Comparison of ENCODE assay signal across 19 cellular contexts in genomic region chr18:13488281-13488929, GRCh38.
A peak's percentile ranks its signal among the peaks of the same experiment; 100 is the strongest.
DNase-seq lines count a peak whose midpoint lies in the region; ATAC-seq and TF ChIP-seq lines count a peak whose summit lies in the region.
"Had no signal": no experiment of that assay in that cellular context is flagged by ENCODE, and none has a peak within 500 bp of the region (broad histone marks: within the 10 kb centered on the region; RNA-seq: fewer than 3 reads in every experiment).

No MANE protein-coding gene starts in this region.

- H3K4me3 Mint-ChIP-seq in CD8-positive, alpha-beta T cell: no peak overlapping the region
- H3K4me3 Mint-ChIP-seq in immature natural killer cell: no peak overlapping the region
- H3K4me3 Mint-ChIP-seq in stimulated activated naive B cell treated with anti-CD40 and anti-IgM and Interleukin-4, amounts not matched to agents 10 μg/mL and 1 μg/mL and 100 μg/mL, for 72 hours: no peak overlapping the region
- H3K4me3 Mint-ChIP-seq: GM23338 had no signal

- no peaks in the 10 kb centered on the region for H3K9me3 Mint-ChIP-seq in activated naive CD4-positive, alpha-beta T cell treated with anti-CD3 and anti-CD28 coated beads, Interleukin-2, amount 50 U/mL, for 72 hours
- no peaks in the 10 kb centered on the region for H3K9me3 Mint-ChIP-seq in CD8-positive, alpha-beta T cell
- H3K9me3 Mint-ChIP-seq in immature natural killer cell: no peaks in the 10 kb centered on the region
- no peaks in the 10 kb centered on the region for H3K9me3 Mint-ChIP-seq in stimulated activated naive B cell treated with anti-CD40 and anti-IgM and Interleukin-4, amounts not matched to agents 10 μg/mL and 1 μg/mL and 100 μg/mL, for 72 hours
- H3K9me3 Mint-ChIP-seq: GM23338 had no signal

- H3K4me3 ChIP-seq in CD8-positive, alpha-beta T cell (ENCODE audit: low read depth, low read length): no peak overlapping the region
- H3K4me3 ChIP-seq: BLaER1 treated with 17β-estradiol and CSF1 and Interleukin-3, amounts not matched to agents 10 nM and 100 nM; GM23338 had no signal

- peaks cover 22% of the 10 kb centered on the region for H3K4me1 Mint-ChIP-seq in CD8-positive, alpha-beta T cell (ENCODE audit: low read depth)
- H3K4me1 Mint-ChIP-seq in immature natural killer cell: peaks cover 20 to 34% of the 10 kb centered on the region in 2 donors
- peaks cover 1 to 5% of the 10 kb centered on the region in 2 donors for H3K4me1 Mint-ChIP-seq in stimulated activated naive B cell treated with anti-CD40 and anti-IgM and Interleukin-4, amounts not matched to agents 10 μg/mL and 1 μg/mL and 100 μg/mL, for 72 hours

- CTCF ChIA-PET in CD8-positive, alpha-beta T cell (lab: Charles Lee): no interaction called here

- intact Hi-C loops in CD8-positive, alpha-beta T cell (cut with DNase I, micrococcal nuclease): no loop called here

- no peak for TF ChIP-seq CTCF in CD8-positive, alpha-beta T cell (IDR thresholded peaks at IDR 0.05)

- peaks cover 6% of the 10 kb centered on the region for H3K36me3 ChIP-seq in CD8-positive, alpha-beta T cell (ENCODE audit: insufficient read depth, low read length)

- no peak for DNase-seq in activated naive CD4-positive, alpha-beta T cell treated with anti-CD3 and anti-CD28 coated beads, Interleukin-2, amount 50 U/mL, for 72 hours (ENCODE audit: low spot score in 2 of 2)
- DNase-seq in activated naive CD4-positive, alpha-beta T cell (lab: John Stamatoyannopoulos, UW): no peak
- no peak for DNase-seq in CD8-positive, alpha-beta T cell
- no peak for DNase-seq in immature natural killer cell
- DNase-seq in stimulated activated naive B cell treated with anti-CD40 and anti-IgM and Interleukin-4, amounts not matched to agents 10 μg/mL and 1 μg/mL and 100 μg/mL, for 72 hours: no peak
- no peak for DNase-seq in DMS53 treated with DMSO at 0.1 percent for 48 hours (lab: John Stamatoyannopoulos, UW; ENCODE audit: unreplicated experiment)
- DNase-seq in DMS79 (lab: John Stamatoyannopoulos, UW): no peak
- DNase-seq: GF-D8, HCEC 1CT, NCI-H1048, NCI-H1436, NCI-H1930, NCI-H345, NCI-H524 treated with DMSO at 0.1 percent for 48 hours, SHP77 treated with DMSO at 0.1 percent for 48 hours had no signal

- no peaks in the 10 kb centered on the region for H3K9me3 ChIP-seq in CD8-positive, alpha-beta T cell (ENCODE audit: low read length)
- H3K9me3 ChIP-seq: BLaER1 treated with 17β-estradiol and CSF1 and Interleukin-3, amounts not matched to agents 10 nM and 100 nM had no signal

- no peaks in the 10 kb centered on the region for H3K27me3 ChIP-seq in CD8-positive, alpha-beta T cell (ENCODE audit: insufficient read depth, low read length)
- H3K27me3 ChIP-seq: BLaER1 treated with 17β-estradiol and CSF1 and Interleukin-3, amounts not matched to agents 10 nM and 100 nM had no signal

- POLR2A ChIA-PET in CD8-positive, alpha-beta T cell (lab: Charles Lee): no interaction called here

- no peaks in the 10 kb centered on the region for H3K27me3 Mint-ChIP-seq in CD8-positive, alpha-beta T cell (ENCODE audit: low read depth)
- peaks cover 0 to 2% (median 2%) of the 10 kb centered on the region in 3 donors for H3K27me3 Mint-ChIP-seq in immature natural killer cell (ENCODE audit: low read depth in 3 of 3)
- H3K27me3 Mint-ChIP-seq in stimulated activated naive B cell treated with anti-CD40 and anti-IgM and Interleukin-4, amounts not matched to agents 10 μg/mL and 1 μg/mL and 100 μg/mL, for 72 hours: no peaks in the 10 kb centered on the region

- H3K27ac Mint-ChIP-seq in activated naive CD4-positive, alpha-beta T cell treated with anti-CD3 and anti-CD28 coated beads, Interleukin-2, amount 50 U/mL, for 72 hours: peak overlapping the region; percentile 50 to 72
- H3K27ac Mint-ChIP-seq in CD8-positive, alpha-beta T cell: peak overlapping the region; percentile 23
- peak overlapping the region; percentile 57 to 95 (median 88) for H3K27ac Mint-ChIP-seq in immature natural killer cell
- H3K27ac Mint-ChIP-seq in stimulated activated naive B cell treated with anti-CD40 and anti-IgM and Interleukin-4, amounts not matched to agents 10 μg/mL and 1 μg/mL and 100 μg/mL, for 72 hours: peak overlapping the region; percentile 44
- H3K27ac Mint-ChIP-seq: GM23338 had no signal

- no peak overlapping the region for H3K27ac ChIP-seq in CD8-positive, alpha-beta T cell (ENCODE audit: low read depth, low read length)
- H3K27ac ChIP-seq: HL-60, KMS-11 had no signal

- peak in 1 of 2 donors; percentile 74 for ATAC-seq in activated naive CD4-positive, alpha-beta T cell treated with anti-CD3 and anti-CD28 coated beads, Interleukin-2, amount 50 U/mL, for 72 hours
- ATAC-seq in CD8-positive, alpha-beta T cell: no peak
- ATAC-seq in stimulated activated naive B cell treated with anti-CD40 and anti-IgM and Interleukin-4, amounts not matched to agents 10 μg/mL and 1 μg/mL and 100 μg/mL, for 72 hours (replicated peaks): no peak
- ATAC-seq: GM23338 had no signal

- peaks cover 5% of the 10 kb centered on the region in 2 donors for H3K36me3 Mint-ChIP-seq in activated naive CD4-positive, alpha-beta T cell treated with anti-CD3 and anti-CD28 coated beads, Interleukin-2, amount 50 U/mL, for 72 hours
- peaks cover 61% of the 10 kb centered on the region for H3K36me3 Mint-ChIP-seq in CD8-positive, alpha-beta T cell
- H3K36me3 Mint-ChIP-seq in immature natural killer cell: peaks cover 4 to 9% (median 8%) of the 10 kb centered on the region in 3 donors
- peaks cover 14 to 22% of the 10 kb centered on the region in 2 donors for H3K36me3 Mint-ChIP-seq in stimulated activated naive B cell treated with anti-CD40 and anti-IgM and Interleukin-4, amounts not matched to agents 10 μg/mL and 1 μg/mL and 100 μg/mL, for 72 hours

- H3K4me1 ChIP-seq in CD8-positive, alpha-beta T cell (ENCODE audit: insufficient read depth, low read length): peaks cover 3% of the 10 kb centered on the region

Comparison
In these comparisons a context has a peak if more than half of its experiments do, and no peak if none do; other contexts are left out.
1. H3K27ac Mint-ChIP-seq: peak in every context shown above with its lines; median percentile 88 in immature natural killer cell; 61 in activated naive CD4-positive, alpha-beta T cell treated with anti-CD3 and anti-CD28 coated beads, Interleukin-2, amount 50 U/mL, for 72 hours; 44 in stimulated activated naive B cell treated with anti-CD40 and anti-IgM and Interleukin-4, amounts not matched to agents 10 μg/mL and 1 μg/mL and 100 μg/mL, for 72 hours; 23 in CD8-positive, alpha-beta T cell.